26 cellular contexts compared by ENCODE assay signal in genomic region chr7:155322530-155322929, GRCh38. TPM values are rescaled to one million over a fixed set of nuclear protein-coding genes. Genes with fewer than 3 reads are reported as not detected.
DNase-seq lines count a peak whose midpoint lies in the region; FAIRE-seq and TF ChIP-seq lines count a peak whose summit lies in the region.
"Had no signal": no experiment of that assay in that cellular context is flagged by ENCODE, and none has a peak within 500 bp of the region (broad histone marks: within the 10 kb centered on the region; RNA-seq: fewer than 3 reads in every experiment).

No MANE protein-coding gene starts in this region.

- H2BK5ac ChIP-seq in neuronal stem cell (ENCODE audit: low read length): no peak overlapping the region

- peak overlapping the region; percentile 62 for H2BK15ac ChIP-seq in neuronal stem cell (ENCODE audit: low read length)

- no peak overlapping the region for H4K91ac ChIP-seq in neuronal stem cell (ENCODE audit: low read depth, low read length, poor library complexity)

- no peak overlapping the region for H3K4me3 Mint-ChIP-seq in HFFc6
- H3K4me3 Mint-ChIP-seq in astrocyte (ENCODE audit: unreplicated experiment): no peak overlapping the region
- H3K4me3 Mint-ChIP-seq: activated CD8-positive, alpha-beta T cell treated with anti-CD3 and anti-CD28 coated beads for 36 hours; CD4-positive, alpha-beta T cell; mesothelial cell of epicardium; naive thymus-derived CD4-positive, alpha-beta T cell; T-helper 17 cell had no signal

- peak; percentile 39 for DNase-seq in Daoy (ENCODE audit: low read depth)
- peak; percentile 8 for DNase-seq in HFFc6
- peak; percentile 10 for DNase-seq in astrocyte (ENCODE audit: low read depth)
- DNase-seq in neuronal stem cell (ENCODE audit: low spot score): no peak
- no peak for DNase-seq in NCI-H1417 treated with DMSO at 0.1 percent for 48 hours (lab: John Stamatoyannopoulos, UW)
- DNase-seq in NCI-H1694 (lab: John Stamatoyannopoulos, UW): no peak
- DNase-seq in kidney: no peak
- DNase-seq in stimulated activated naive CD4-positive, alpha-beta T cell treated with Interleukin-2 at 50 U/mL for 16 hours (lab: John Stamatoyannopoulos, UW): no peak
- DNase-seq: activated CD8-positive, alpha-beta T cell treated with anti-CD3 and anti-CD28 coated beads for 36 hours; CD4-positive, alpha-beta T cell; hippocampal formation; left ventricle myocardium inferior; naive thymus-derived CD4-positive, alpha-beta T cell; NCI-H2107; NCI-H446 treated with DMSO at 0.1 percent for 48 hours; nucleus accumbens; stimulated activated naive CD8-positive, alpha-beta T cell treated with anti-CD3 and anti-CD28 coated beads, Interleukin-15, Interleukin-2, amounts not matched to agents 100 U/mL and 50 U/mL, for 24 hours; T-helper 17 cell; testis had no signal

- H3K9me3 Mint-ChIP-seq in HFFc6 (peaks cover 4% of the 10 kb centered on the region), astrocyte (ENCODE audit: unreplicated experiment) (peaks cover 2% of the 10 kb centered on the region)

- H3K23ac ChIP-seq in neuronal stem cell (ENCODE audit: low read depth, low read length, poor library complexity): no peak overlapping the region

- H3K27ac ChIP-seq in astrocyte (ENCODE audit: low read depth, low read length) (no peak overlapping the region), neuronal stem cell (replicated peaks; ENCODE audit: low read length) (no peak overlapping the region), kidney (ENCODE audit: low read depth in 2 of 2, low read length in 2 of 2) (no peak overlapping the region)
- H3K27ac ChIP-seq: coronary artery, gastroesophageal sphincter, left ventricle myocardium inferior, prostate gland, testis, vagina had no signal

- H3K18ac ChIP-seq in neuronal stem cell (ENCODE audit: low read length): no peak overlapping the region

- H3K4me1 Mint-ChIP-seq in HFFc6 (ENCODE audit: low read depth) (peaks cover 6% of the 10 kb centered on the region; the same call in 1 of the 2 replicates), astrocyte (ENCODE audit: low read depth, unreplicated experiment) (no peaks in the 10 kb centered on the region)
- H3K4me1 Mint-ChIP-seq: mesothelial cell of epicardium, T-helper 17 cell had no signal

- no peak overlapping the region for H3K4me2 ChIP-seq in astrocyte (ENCODE audit: low read length)
- no peak overlapping the region for H3K4me2 ChIP-seq in neuronal stem cell (ENCODE audit: insufficient read depth, low read length, poor library complexity, severe bottlenecking)

- no peaks in the 10 kb centered on the region for H3K9me3 ChIP-seq in astrocyte (ENCODE audit: insufficient read depth, low read depth, low read length)
- H3K9me3 ChIP-seq in neuronal stem cell (replicated peaks in 1 of 2; ENCODE audit: control insufficient read depth in 2 of 2, insufficient read depth in 1 of 2, low read depth in 1 of 2, low read length in 2 of 2): peaks cover 0 to 7% of the 10 kb centered on the region in 2 donors
- no peaks in the 10 kb centered on the region for H3K9me3 ChIP-seq in kidney (ENCODE audit: control insufficient read depth in 1 of 2, low read length in 2 of 2)
- H3K9me3 ChIP-seq: gastroesophageal sphincter, left ventricle myocardium inferior, prostate gland, testis, vagina had no signal

- H2AFZ ChIP-seq in astrocyte (ENCODE audit: low read depth, low read length): no peak overlapping the region
- H2AFZ ChIP-seq in neuronal stem cell (ENCODE audit: low read length): no peak overlapping the region

- H3K4me1 ChIP-seq in astrocyte (ENCODE audit: insufficient read depth, low read length) (no peaks in the 10 kb centered on the region), neuronal stem cell (ENCODE audit: control insufficient read depth in 2 of 2, insufficient read depth in 1 of 2, low read depth in 1 of 2, low read length in 2 of 2) (no peaks in the 10 kb centered on the region), kidney (ENCODE audit: control insufficient read depth in 1 of 2, insufficient read depth in 1 of 2, low read depth in 1 of 2, low read length in 2 of 2) (no peaks in the 10 kb centered on the region)
- H3K4me1 ChIP-seq: gastroesophageal sphincter, left ventricle myocardium inferior, prostate gland, testis, vagina had no signal

- no peak overlapping the region for H3K27ac Mint-ChIP-seq in HFFc6
- no peak overlapping the region for H3K27ac Mint-ChIP-seq in astrocyte (ENCODE audit: unreplicated experiment)
- H3K27ac Mint-ChIP-seq: activated CD8-positive, alpha-beta T cell treated with anti-CD3 and anti-CD28 coated beads for 36 hours; activated naive CD4-positive, alpha-beta T cell treated with anti-CD3 and anti-CD28 coated beads, Interleukin-2, amount 50 U/mL, for 72 hours; activated T-helper 2 cell treated with anti-CD3 and anti-CD28 coated beads, Interferon-gamma antibody, Interleukin-2, Interleukin-4, amounts not matched to agents 10 μg/mL and 5 μg/mL and 100 μg/mL, durations not matched to agents 14 hours and 24 hours and 36 hours; CD4-positive, alpha-beta T cell; mesothelial cell of epicardium; naive thymus-derived CD4-positive, alpha-beta T cell; T-helper 17 cell had no signal

- H4K8ac ChIP-seq in neuronal stem cell (ENCODE audit: low read depth, low read length): no peak overlapping the region

- H3K4me3 ChIP-seq in astrocyte (ENCODE audit: insufficient read depth, low read depth, low read length) (no peak overlapping the region), neuronal stem cell (ENCODE audit: low read length in 2 of 2) (no peak overlapping the region), kidney (ENCODE audit: low read length in 2 of 2) (no peak overlapping the region)
- H3K4me3 ChIP-seq: coronary artery, gastroesophageal sphincter, left ventricle myocardium inferior, prostate gland, testis, vagina had no signal

- intact Hi-C loops in kidney (cut with DNase I): no loop called here

- H4K20me1 ChIP-seq in astrocyte (ENCODE audit: insufficient read depth, low read length): no peaks in the 10 kb centered on the region

- H3K9ac ChIP-seq in astrocyte (ENCODE audit: low read length) (no peak overlapping the region), neuronal stem cell (ENCODE audit: low read depth, low read length, poor library complexity) (no peak overlapping the region), kidney (ENCODE audit: low read length in 2 of 2) (no peak overlapping the region)

- no peak overlapping the region for H2AK5ac ChIP-seq in neuronal stem cell (ENCODE audit: low read depth, low read length)

- H3K79me1 ChIP-seq in neuronal stem cell (ENCODE audit: low read depth, low read length): no peaks in the 10 kb centered on the region

- peaks cover 4% of the 10 kb centered on the region; the same call in 1 of the 2 replicates for H3K27me3 Mint-ChIP-seq in HFFc6 (ENCODE audit: insufficient read depth)
- peaks cover 20% of the 10 kb centered on the region for H3K27me3 Mint-ChIP-seq in astrocyte (ENCODE audit: low read depth, unreplicated experiment)
- H3K27me3 Mint-ChIP-seq: T-helper 17 cell had no signal

- FAIRE-seq in astrocyte (lab: Jason Lieb, UNC) (no peak), kidney (lab: Jason Lieb, UNC) (no peak)

- peak overlapping the region; percentile 31 for H3K14ac ChIP-seq in neuronal stem cell (ENCODE audit: low read length)

- WGBS in neuronal stem cell (ENCODE audit: extremely low coverage in 2 of 2, insufficient read length in 2 of 2, insufficient replicate concordance in 1 of 2), 2 donors: no CpG with 5 or more reads among the region's 10 CpGs

- peaks cover 3% of the 10 kb centered on the region for H3K27me3 ChIP-seq in astrocyte (ENCODE audit: insufficient read depth, low read length)
- H3K27me3 ChIP-seq in neuronal stem cell (ENCODE audit: control insufficient read depth in 3 of 3, insufficient read depth in 3 of 3, low read depth in 1 of 3, low read length in 3 of 3): peaks cover 0 to 14% (median 0%) of the 10 kb centered on the region in 3 experiments
- H3K27me3 ChIP-seq: testis, vagina had no signal

- no peaks in the 10 kb centered on the region for H3K36me3 ChIP-seq in astrocyte (ENCODE audit: insufficient read depth, low read length)
- H3K36me3 ChIP-seq in neuronal stem cell (replicated peaks in 1 of 2; ENCODE audit: control insufficient read depth in 2 of 2, insufficient read depth in 2 of 2, low read length in 2 of 2): no peaks in the 10 kb centered on the region
- H3K36me3 ChIP-seq in kidney (ENCODE audit: control insufficient read depth in 1 of 2, insufficient read depth in 2 of 2, low read length in 2 of 2): no peaks in the 10 kb centered on the region
- H3K36me3 ChIP-seq: gastroesophageal sphincter, left ventricle myocardium inferior, prostate gland, vagina had no signal

- TF ChIP-seq CTCF in HFFc6 (IDR thresholded peaks at IDR 0.05): no peak
- no peak for TF ChIP-seq CTCF in astrocyte (IDR thresholded peaks at IDR 0.05; ENCODE audit: insufficient read depth, low read depth, low read length)
- no peak for TF ChIP-seq CTCF in kidney (IDR thresholded peaks at IDR 0.05; ENCODE audit: borderline replicate concordance, extremely low read depth, insufficient read depth)

- no peaks in the 10 kb centered on the region for H3K79me2 ChIP-seq in astrocyte (ENCODE audit: insufficient read depth, low read length)

- no peak overlapping the region for H3K4ac ChIP-seq in neuronal stem cell (ENCODE audit: low read length)

- H2BK12ac ChIP-seq in neuronal stem cell (ENCODE audit: low read length): no peak overlapping the region

- H3K36me3 Mint-ChIP-seq in HFFc6 (ENCODE audit: low read depth) (no peaks in the 10 kb centered on the region; the same call in 1 of the 2 replicates), astrocyte (ENCODE audit: low read depth, unreplicated experiment) (no peaks in the 10 kb centered on the region)
- H3K36me3 Mint-ChIP-seq: mesothelial cell of epicardium; naive thymus-derived CD4-positive, alpha-beta T cell had no signal

- no peak overlapping the region for H2BK120ac ChIP-seq in neuronal stem cell (ENCODE audit: low read depth, low read length)

RNA-seq across cellular contexts. Expression of gene INSIG1, which starts 24.9 kb away (rescaled TPM):
- total RNA-seq in Daoy (2014; rRNA removed; shearing (Covaris generic)): 76.9 and 83.7 TPM in 2 replicates
- total RNA-seq in HFFc6 (2021; fragmentation: NEBNext Ultra II Directional; extraction: Animal tissue kit (Norgen Biotek cat#: 25700)): 10 to 100 TPM in 3 of 6 experiments, 1 to 10 TPM in 3; 7.1 to 11.0 (median 9.9) TPM
- 37.7 and 55.7 TPM in 2 replicates for total RNA-seq in astrocyte
- polyA plus RNA-seq in neuronal stem cell (2013, experiment 1 of 2): 183 TPM
- polyA plus RNA-seq in neuronal stem cell (2013, experiment 2 of 2): 199 TPM
- total RNA-seq in kidney: 24.6 TPM
- 25.7 TPM for polyA plus RNA-seq in kidney (ENCODE audit: insufficient read depth, low read depth, low replicate concordance)

Comparison
In these comparisons a context has a peak if more than half of its experiments do, and no peak if none do; other contexts are left out.
1. DNase-seq: peak in Daoy (single experiment), HFFc6 (single experiment) and astrocyte (single experiment); none in neuronal stem cell (single experiment), NCI-H1417 treated with DMSO at 0.1 percent for 48 hours (single experiment), NCI-H1694 (single experiment), kidney (single experiment) and stimulated activated naive CD4-positive, alpha-beta T cell treated with Interleukin-2 at 50 U/mL for 16 hours (single experiment).